18 cellular contexts compared by ENCODE assay signal in genomic region chr7:11315687-11316258, GRCh38.
A peak's percentile ranks its signal among the peaks of the same experiment; 100 is the strongest.
DNase-seq lines count a peak whose midpoint lies in the region; ATAC-seq and TF ChIP-seq lines count a peak whose summit lies in the region.
"Had no signal": no experiment of that assay in that cellular context is flagged by ENCODE, and none has a peak within 500 bp of the region (broad histone marks: within the 10 kb centered on the region; RNA-seq: fewer than 3 reads in every experiment).

No MANE protein-coding gene starts in this region.

- H3K4me2 ChIP-seq in osteoblast (ENCODE audit: insufficient read depth, low read length): no peak overlapping the region

- no peaks in the 10 kb centered on the region for H3K9me3 Mint-ChIP-seq in naive thymus-derived CD8-positive, alpha-beta T cell
- H3K9me3 Mint-ChIP-seq: stimulated activated naive CD8-positive, alpha-beta T cell treated with anti-CD3 and anti-CD28 coated beads, Interleukin-15, amount 100 ng/mL, for 72 hours; T-helper 2 cell treated with Interferon-gamma antibody and Interleukin-4, amounts not matched to agents 5 μg/mL and 100 μg/mL, for 36 hours had no signal

- H3K27me3 ChIP-seq in esophagus muscularis mucosa: no peaks in the 10 kb centered on the region
- H3K27me3 ChIP-seq in osteoblast (ENCODE audit: insufficient read depth, low read length): no peaks in the 10 kb centered on the region

- no peak for TF ChIP-seq POLR2A in esophagus muscularis mucosa (IDR thresholded peaks at IDR 0.05; ENCODE audit: low read depth)

- no peak for TF ChIP-seq CTCF in esophagus muscularis mucosa (IDR thresholded peaks at IDR 0.05)
- no peak for TF ChIP-seq CTCF in osteoblast (IDR thresholded peaks at IDR 0.05; ENCODE audit: extremely low read depth, low read depth, low read length)

- H3K36me3 ChIP-seq in esophagus muscularis mucosa: no peaks in the 10 kb centered on the region
- H3K36me3 ChIP-seq in osteoblast (ENCODE audit: insufficient read depth, low read length): no peaks in the 10 kb centered on the region

- H3K79me2 ChIP-seq in osteoblast (ENCODE audit: insufficient read depth, low read length): no peaks in the 10 kb centered on the region

- no peaks in the 10 kb centered on the region for H4K20me1 ChIP-seq in osteoblast (ENCODE audit: insufficient read depth, low read length)

- H3K4me1 ChIP-seq in esophagus muscularis mucosa: no peaks in the 10 kb centered on the region
- H3K4me1 ChIP-seq in osteoblast (ENCODE audit: insufficient read depth, low read length): no peaks in the 10 kb centered on the region

- no peak overlapping the region for H2AFZ ChIP-seq in osteoblast (ENCODE audit: low read length)

- H3K4me3 Mint-ChIP-seq in naive thymus-derived CD8-positive, alpha-beta T cell: no peak overlapping the region
- H3K4me3 Mint-ChIP-seq: B cell; neural crest cell; stimulated activated naive CD8-positive, alpha-beta T cell treated with anti-CD3 and anti-CD28 coated beads, Interleukin-15, amount 100 ng/mL, for 72 hours; T-helper 2 cell treated with Interferon-gamma antibody and Interleukin-4, amounts not matched to agents 5 μg/mL and 100 μg/mL, for 36 hours had no signal

- H3K36me3 Mint-ChIP-seq in naive thymus-derived CD8-positive, alpha-beta T cell: no peaks in the 10 kb centered on the region

- POLR2A ChIA-PET in naive thymus-derived CD8-positive, alpha-beta T cell (lab: Charles Lee): no interaction called here

- H3K9me3 ChIP-seq in esophagus muscularis mucosa (no peaks in the 10 kb centered on the region), osteoblast (ENCODE audit: low read depth, low read length) (no peaks in the 10 kb centered on the region)

- peak; percentile 70 for DNase-seq in esophagus muscularis mucosa (ENCODE audit: extremely low spot score)
- DNase-seq in naive thymus-derived CD8-positive, alpha-beta T cell: no peak
- no peak for DNase-seq in cortex of kidney (lab: John Stamatoyannopoulos, UW)
- no peak for DNase-seq in activated CD4-positive, alpha-beta T cell treated with anti-CD3 and anti-CD28 coated beads, Interleukin-2, amount 50 U/mL, for 1 hour
- no peak for DNase-seq in osteoblast (ENCODE audit: insufficient read length, low spot score, missing footprints)
- DNase-seq: amygdala; DND-41; MV-4-11; stimulated activated naive CD8-positive, alpha-beta T cell treated with anti-CD3 and anti-CD28 coated beads, Interleukin-15, amount 100 ng/mL, for 72 hours had no signal

- no peaks in the 10 kb centered on the region for H3K4me1 Mint-ChIP-seq in naive thymus-derived CD8-positive, alpha-beta T cell
- H3K4me1 Mint-ChIP-seq: B cell; stimulated activated naive CD8-positive, alpha-beta T cell treated with anti-CD3 and anti-CD28 coated beads, Interleukin-15, amount 100 ng/mL, for 72 hours had no signal

- H3K4me3 ChIP-seq in esophagus muscularis mucosa (no peak overlapping the region), osteoblast (ENCODE audit: insufficient read depth, low read length) (no peak overlapping the region)
- H3K4me3 ChIP-seq: coronary artery, lung had no signal

- TF ChIP-seq EP300 in esophagus muscularis mucosa (IDR thresholded peaks at IDR 0.05): no peak

- intact Hi-C loops in esophagus muscularis mucosa (cut with DNase I): no loop called here

- ATAC-seq in GM18858 (IDR thresholded peaks at IDR 0.05; ENCODE audit: unreplicated experiment) (peak; percentile 76), GM21447 (IDR thresholded peaks at IDR 0.05; ENCODE audit: unreplicated experiment) (peak; percentile 47), HG03045 (IDR thresholded peaks at IDR 0.05; ENCODE audit: unreplicated experiment) (peak; percentile 70)
- ATAC-seq in naive thymus-derived CD8-positive, alpha-beta T cell: no peak
- ATAC-seq: HCT116; stimulated activated naive CD8-positive, alpha-beta T cell treated with anti-CD3 and anti-CD28 coated beads, Interleukin-15, amount 100 ng/mL, for 72 hours had no signal

- peaks cover 0 to 4% (median 0%) of the 10 kb centered on the region in 5 donors for H3K27me3 Mint-ChIP-seq in naive thymus-derived CD8-positive, alpha-beta T cell
- H3K27me3 Mint-ChIP-seq: B cell; stimulated activated naive CD8-positive, alpha-beta T cell treated with anti-CD3 and anti-CD28 coated beads, Interleukin-15, amount 100 ng/mL, for 72 hours had no signal

- 48% methylated on average over 3 of the region's 3 CpGs for WGBS in esophagus muscularis mucosa

- H3K27ac ChIP-seq in esophagus muscularis mucosa (replicated peaks in 1 of 4) (no peak overlapping the region), osteoblast (ENCODE audit: low read depth, low read length) (no peak overlapping the region)
- H3K27ac ChIP-seq: coronary artery had no signal

- no peak overlapping the region for H3K27ac Mint-ChIP-seq in naive thymus-derived CD8-positive, alpha-beta T cell
- H3K27ac Mint-ChIP-seq: B cell; T-helper 2 cell treated with Interferon-gamma antibody and Interleukin-4, amounts not matched to agents 5 μg/mL and 100 μg/mL, for 36 hours had no signal

Comparison
In these comparisons a context has a peak if more than half of its experiments do, and no peak if none do; other contexts are left out.
1. ATAC-seq: peak in GM18858 (single experiment), GM21447 (single experiment) and HG03045 (single experiment); none in naive thymus-derived CD8-positive, alpha-beta T cell (0 of 2).